ENCODE assay signal across 9 cellular contexts in the genomic region with DNA sequence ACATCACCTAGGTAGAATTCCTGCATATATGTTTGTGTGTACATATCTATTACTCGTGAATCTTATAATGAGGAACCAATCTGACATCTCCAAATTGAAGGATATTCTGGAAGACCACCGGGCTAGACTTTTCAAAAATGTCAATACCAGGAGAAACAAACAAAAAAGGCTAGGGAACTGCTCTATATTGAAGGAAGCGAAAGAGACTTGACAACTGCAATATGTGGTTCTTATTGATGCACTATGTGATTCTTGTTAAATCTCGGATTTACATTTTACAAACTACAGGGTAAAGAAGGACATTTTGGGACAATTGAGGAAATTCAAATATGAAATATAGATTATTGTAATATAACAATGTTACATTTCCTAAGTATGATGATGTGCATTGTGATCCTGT.
A peak's percentile ranks its signal among the peaks of the same experiment; 100 is the strongest.
DNase-seq lines count a peak whose midpoint lies in the region; ATAC-seq and TF ChIP-seq lines count a peak whose summit lies in the region.
"Had no signal": no experiment of that assay in that cellular context is flagged by ENCODE, and none has a peak within 500 bp of the region (broad histone marks: within the 10 kb centered on the region; RNA-seq: fewer than 3 reads in every experiment).

No MANE protein-coding gene starts in this region.

- no peaks in the 10 kb centered on the region for H3K9me3 Mint-ChIP-seq in MCF 10A (ENCODE audit: unreplicated experiment)
- H3K9me3 Mint-ChIP-seq in naive B cell: no peaks in the 10 kb centered on the region

- peak overlapping the region; percentile 83 for H3K27ac ChIP-seq in left ventricle myocardium inferior (replicated peaks)
- no peak overlapping the region for H3K27ac ChIP-seq in urinary bladder (ENCODE audit: low read depth)

- 88% methylated on average over 4 of the region's 4 CpGs for WGBS in urinary bladder

- ATAC-seq in naive B cell (ENCODE audit: low read depth in 2 of 2): no peak
- ATAC-seq in mucosa of descending colon: no peak
- no peak for ATAC-seq in GM18861 (IDR thresholded peaks at IDR 0.05; ENCODE audit: unreplicated experiment)

- peak overlapping the region; percentile 75 for H3K4me3 ChIP-seq in left ventricle myocardium inferior
- peak overlapping the region; percentile 71 for H3K4me3 ChIP-seq in urinary bladder (ENCODE audit: low read depth, low read length)
- no peak overlapping the region for H3K4me3 ChIP-seq in mucosa of descending colon

- H3K36me3 ChIP-seq in left ventricle myocardium inferior: no peaks in the 10 kb centered on the region
- H3K36me3 ChIP-seq in urinary bladder (ENCODE audit: insufficient read depth): no peaks in the 10 kb centered on the region
- no peaks in the 10 kb centered on the region for H3K36me3 ChIP-seq in mucosa of descending colon (ENCODE audit: low read depth)

- H3K36me3 Mint-ChIP-seq in MCF 10A (ENCODE audit: insufficient read depth, unreplicated experiment) (peaks cover 24% of the 10 kb centered on the region), naive B cell (no peaks in the 10 kb centered on the region)

- peak overlapping the region; percentile 68 for H3K27ac Mint-ChIP-seq in MCF 10A (ENCODE audit: low read depth, unreplicated experiment)
- no peak overlapping the region for H3K27ac Mint-ChIP-seq in naive B cell

- no peaks in the 10 kb centered on the region for H3K27me3 ChIP-seq in left ventricle myocardium inferior (ENCODE audit: low read depth)

- TF ChIP-seq CTCF in left ventricle myocardium inferior (IDR thresholded peaks at IDR 0.05; ENCODE audit: borderline replicate concordance): no peak
- TF ChIP-seq CTCF in MCF 10A (IDR thresholded peaks at IDR 0.05; ENCODE audit: unreplicated experiment): no peak
- TF ChIP-seq CTCF in mucosa of descending colon (IDR thresholded peaks at IDR 0.05): no peak

- intact Hi-C loops in left ventricle myocardium inferior (cut with micrococcal nuclease) (loop anchor here (5.0 kb wide), 1 partner anchor 503 kb away; no protein-coding TSS in a partner anchor), cardiac septum (cut with DNase I) (loop anchor here (2.0 to 10.0 kb wide), 6 partner anchors 33 to 503 kb away; no protein-coding TSS in a partner anchor), MCF 10A (cut with micrococcal nuclease) (loop anchor here (5.0 kb wide), 1 partner anchor 688 kb away; no protein-coding TSS in a partner anchor), mucosa of descending colon (cut with DNase I, micrococcal nuclease) (loop anchor here in 1 of 2 donors (10.0 kb wide), 1 partner anchor 185 kb away; no protein-coding TSS in a partner anchor)

- H3K4me1 Mint-ChIP-seq in MCF 10A (ENCODE audit: insufficient read depth, unreplicated experiment) (peaks cover 56% of the 10 kb centered on the region), naive B cell (peaks cover 13 to 18% (median 17%) of the 10 kb centered on the region in 3 donors)

- POLR2A ChIA-PET in MCF 10A (lab: Yijun Ruan, JAX): interaction anchor here (0.6 to 5.4 kb wide), 4 partner anchors 25 to 191 kb away, joined by 4 to 37 read pairs (median 8); no protein-coding TSS in a partner anchor

- CTCF ChIA-PET in MCF 10A (lab: Yijun Ruan, JAX): interaction anchor here (0.6 to 6.8 kb wide), 2 partner anchors 27 to 34 kb away, joined by 3 to 62 read pairs; no protein-coding TSS in a partner anchor

- H3K9me3 ChIP-seq in left ventricle myocardium inferior (replicated peaks): no peaks in the 10 kb centered on the region
- no peaks in the 10 kb centered on the region for H3K9me3 ChIP-seq in mucosa of descending colon

- peak overlapping the region; percentile 99 for H3K4me3 Mint-ChIP-seq in MCF 10A (ENCODE audit: unreplicated experiment)
- H3K4me3 Mint-ChIP-seq in naive B cell: peak overlapping the region; percentile 71 to 97 (median 90)

- H3K27me3 Mint-ChIP-seq in MCF 10A (ENCODE audit: insufficient read depth, unreplicated experiment) (no peaks in the 10 kb centered on the region), naive B cell (peaks cover 3 to 9% (median 5%) of the 10 kb centered on the region in 3 donors)

- DNase-seq in left ventricle myocardium inferior: no peak
- no peak for DNase-seq in cardiac septum (ENCODE audit: low spot score)
- no peak for DNase-seq in MCF 10A (ENCODE audit: unreplicated experiment)
- no peak for DNase-seq in naive B cell
- DNase-seq in amniotic stem cell (lab: John Stamatoyannopoulos, UW): no peak
- DNase-seq in mucosa of descending colon: no peak
- DNase-seq: NCI-H2029 treated with DMSO at 0.1 percent for 48 hours had no signal

- TSS peak; percentile 38 for BruUV-seq in MCF 10A (replicated peaks; lab: Mats Ljungman, UMichigan)

- peaks cover 68% of the 10 kb centered on the region for H3K4me1 ChIP-seq in left ventricle myocardium inferior
- H3K4me1 ChIP-seq in urinary bladder (ENCODE audit: insufficient read depth): no peaks in the 10 kb centered on the region
- no peaks in the 10 kb centered on the region for H3K4me1 ChIP-seq in mucosa of descending colon (ENCODE audit: low read depth)
